Comparison of ENCODE assay signal across 16 cellular contexts in the genomic region with DNA sequence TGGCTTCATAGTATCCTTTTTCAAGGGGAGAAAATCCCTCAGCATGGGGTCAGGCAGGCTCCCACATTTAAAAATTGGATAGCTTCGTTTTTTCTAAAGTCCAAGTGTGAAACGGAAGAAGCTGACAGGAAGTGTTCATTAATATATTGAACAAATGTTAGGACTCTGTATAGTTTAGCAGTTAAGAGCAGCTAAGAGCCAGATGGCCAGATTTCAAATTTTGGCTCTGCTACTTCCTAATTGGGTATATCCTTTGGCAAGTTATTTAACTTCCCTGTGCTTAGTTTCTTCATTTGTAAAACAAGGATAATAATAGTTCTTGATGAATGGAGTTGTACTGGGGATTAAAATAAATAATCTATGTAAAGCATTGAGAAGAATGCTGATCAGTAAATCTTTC.
DNase-seq lines count a peak whose midpoint lies in the region; ATAC-seq and TF ChIP-seq lines count a peak whose summit lies in the region.
"Had no signal": no experiment of that assay in that cellular context is flagged by ENCODE, and none has a peak within 500 bp of the region (broad histone marks: within the 10 kb centered on the region; RNA-seq: fewer than 3 reads in every experiment).

No MANE protein-coding gene starts in this region.

- H3K9me2 ChIP-seq in OCI-LY7 (ENCODE audit: insufficient read depth, low read length): no peaks in the 10 kb centered on the region

- ATAC-seq in left ventricle myocardium superior: no peak

- H3K27ac ChIP-seq in esophagus muscularis mucosa (replicated peaks in 1 of 4) (peak overlapping the region in 3 of 4 donors; percentile 51 to 61 (median 60)), OCI-LY7 (ENCODE audit: low read depth, low read length, poor library complexity, severe bottlenecking) (no peak overlapping the region)
- H3K27ac ChIP-seq: 22Rv1, BLaER1, HL-60 had no signal

- H3K9me3 ChIP-seq in esophagus muscularis mucosa (no peaks in the 10 kb centered on the region), OCI-LY7 (ENCODE audit: low read length) (no peaks in the 10 kb centered on the region)
- H3K9me3 ChIP-seq: BLaER1, Caco-2 had no signal

- POLR2A ChIA-PET in OCI-LY7 (lab: Charles Lee): no interaction called here

- no TSS peak for BruUV-seq in OCI-LY7 (replicated peaks; lab: Mats Ljungman, UMichigan)

- no peaks in the 10 kb centered on the region for H3K36me3 ChIP-seq in esophagus muscularis mucosa
- H3K36me3 ChIP-seq in OCI-LY7 (ENCODE audit: insufficient read depth, low read length): no peaks in the 10 kb centered on the region
- H3K36me3 ChIP-seq: BLaER1 had no signal

- H3K4me3 ChIP-seq in esophagus muscularis mucosa (peak overlapping the region in 1 of 4 donors; percentile 18), OCI-LY7 (ENCODE audit: low read depth, low read length, poor library complexity, severe bottlenecking) (no peak overlapping the region)
- H3K4me3 ChIP-seq: BLaER1 had no signal

- no peak for TF ChIP-seq EP300 in esophagus muscularis mucosa (IDR thresholded peaks at IDR 0.05)

- no peaks in the 10 kb centered on the region for H4K20me1 ChIP-seq in OCI-LY7 (ENCODE audit: insufficient read depth, low read length)
- H4K20me1 ChIP-seq: BLaER1 had no signal

- no peak for TF ChIP-seq POLR2A in esophagus muscularis mucosa (IDR thresholded peaks at IDR 0.05; ENCODE audit: low read depth)

- no peak overlapping the region for H3K4me2 ChIP-seq in OCI-LY7 (ENCODE audit: low read length)
- H3K4me2 ChIP-seq: BLaER1 had no signal

- TF ChIP-seq CTCF in esophagus muscularis mucosa (IDR thresholded peaks at IDR 0.05) (no peak), OCI-LY7 (conservative IDR thresholded peaks at IDR 0.05; ENCODE audit: low read length) (no peak)

- H3K79me2 ChIP-seq in OCI-LY7 (ENCODE audit: insufficient read depth, low read depth, low read length): no peaks in the 10 kb centered on the region

- H3K27me3 ChIP-seq in esophagus muscularis mucosa: no peaks in the 10 kb centered on the region
- H3K27me3 ChIP-seq: BLaER1 had no signal

- peaks cover 0 to 34% (median 28%) of the 10 kb centered on the region in 4 donors for H3K4me1 ChIP-seq in esophagus muscularis mucosa
- no peaks in the 10 kb centered on the region for H3K4me1 ChIP-seq in OCI-LY7 (ENCODE audit: insufficient read depth, low read length, poor library complexity, severe bottlenecking)
- H3K4me1 ChIP-seq: Caco-2 had no signal

- 16% methylated on average over 2 of the region's 2 CpGs for WGBS in esophagus muscularis mucosa

- peak; percentile 32 for DNase-seq in DMS 273 (lab: John Stamatoyannopoulos, UW; ENCODE audit: unreplicated experiment)
- no peak for DNase-seq in DMS 273 treated with DMSO at 0.1 percent for 48 hours (lab: John Stamatoyannopoulos, UW)
- no peak for DNase-seq in esophagus muscularis mucosa (ENCODE audit: extremely low spot score)
- DNase-seq in NCI-H226: no peak
- DNase-seq in OCI-LY7 (ENCODE audit: low spot score): no peak
- no peak for DNase-seq in left ventricle myocardium superior
- DNase-seq: AML-193; Caco-2; CD8-positive, alpha-beta memory T cell; GOT3; HCEC 1CT; HFFc6 had no signal

- H2AFZ ChIP-seq in OCI-LY7 (ENCODE audit: low read length): no peak overlapping the region

- intact Hi-C loops in esophagus muscularis mucosa (cut with DNase I) (no loop called here), OCI-LY7 (cut with micrococcal nuclease; ENCODE audit: unreplicated experiment) (no loop called here), left ventricle myocardium superior (cut with micrococcal nuclease) (no loop called here)

- CTCF ChIA-PET in OCI-LY7 (lab: Charles Lee; ENCODE audit: unreplicated experiment): no interaction called here

TF ChIP-seq in PFSK-1, 5 proteins besides CTCF, POLR2A, EP300 and RAD21:
- 0 out of 2 replicates have a peak, but pooled peaks have one; percentile 21 for TF ChIP-seq SIN3A (IDR thresholded peaks at IDR 0.05; ENCODE audit: borderline replicate concordance, insufficient read depth, low read length)
- no peak for TF ChIP-seq FOXP2 (optimal IDR thresholded peaks at IDR 0.05; ENCODE audit: borderline replicate concordance, extremely low read depth, extremely low read length, insufficient read depth)
